24 cellular contexts compared by ENCODE assay signal in the genomic region with DNA sequence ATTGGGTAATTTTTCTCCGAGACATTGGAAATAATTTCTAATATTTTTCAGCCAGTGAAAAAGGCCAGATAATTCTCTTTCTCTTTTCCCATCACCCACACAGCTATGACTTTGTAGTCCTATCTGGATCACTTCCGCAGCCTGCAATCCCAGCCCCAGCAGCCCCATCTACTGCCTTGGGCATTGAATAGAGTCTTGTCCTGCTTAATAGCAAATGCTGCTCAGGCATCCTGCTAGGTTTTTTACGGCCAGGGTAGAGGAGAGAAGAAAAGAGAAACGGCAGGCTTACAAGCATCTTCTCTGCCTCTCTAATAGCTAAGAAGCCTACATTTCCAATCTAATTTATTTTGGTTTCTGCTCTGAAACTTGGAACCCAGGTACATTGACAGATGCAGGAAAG.
"Had no signal": no experiment of that assay in that cellular context is flagged by ENCODE, and none has a peak within 500 bp of the region (broad histone marks: within the 10 kb centered on the region; RNA-seq: fewer than 3 reads in every experiment).

No MANE protein-coding gene starts in this region.

- H3K9me3 ChIP-seq: breast epithelium, gastrocnemius medialis, heart right ventricle, ovary, psoas muscle, stomach, transverse colon had no signal

- DNase-seq: activated B cell treated with CpG ODN at 0.5 μM for 24 hours; activated CD4-positive, alpha-beta T cell treated with anti-CD3 and anti-CD28 coated beads for 36 hours; activated CD4-positive, alpha-beta T cell treated with anti-CD3 and anti-CD28 coated beads, Interleukin-2, amount 50 U/mL, for 48 hours; activated effector memory CD4-positive, alpha-beta T cell treated with Interleukin-2 at 50 U/mL for 16 hours; activated naive CD4-positive, alpha-beta T cell treated with anti-CD3 and anti-CD28 coated beads for 36 hours; activated naive CD8-positive, alpha-beta T cell treated with anti-CD3 and anti-CD28 coated beads, Interleukin-2, amount 10 ng/mL, durations not matched to agents 7 days and 5 days; activated T-cell treated with anti-CD3 and anti-CD28 coated beads, Interleukin-2, amount 50 U/mL, for 72 hours; amniotic stem cell; cerebellar nuclear complex; cortex of kidney; gastrocnemius medialis; left colon; naive thymus-derived CD8-positive, alpha-beta T cell; ovary; psoas muscle; stimulated activated CD4-positive, alpha-beta T cell treated with anti-CD3 and anti-CD28 coated beads, Interleukin-12 subunit alpha, Interleukin-12 subunit beta, amount 100 ng/mL, for 4 hours; stomach; T-helper 17 cell; transverse colon had no signal

- H3K27ac Mint-ChIP-seq: activated B cell treated with CpG ODN at 0.5 μM for 24 hours; activated CD4-positive, alpha-beta T cell treated with anti-CD3 and anti-CD28 coated beads for 36 hours; activated naive CD4-positive, alpha-beta T cell treated with anti-CD3 and anti-CD28 coated beads for 36 hours; activated naive CD8-positive, alpha-beta T cell treated with anti-CD3 and anti-CD28 coated beads, Interleukin-2, amount 10 ng/mL, durations not matched to agents 7 days and 5 days; activated T-cell treated with anti-CD3 and anti-CD28 coated beads, Interleukin-2, amount 50 U/mL, for 72 hours; naive thymus-derived CD8-positive, alpha-beta T cell; stimulated activated memory B cell treated with anti-CD40 and anti-IgM and Interleukin-4, amounts not matched to agents 10 μg/mL and 1 μg/mL and 100 μg/mL, for 72 hours; T-helper 17 cell had no signal

- H3K4me1 ChIP-seq: breast epithelium, gastrocnemius medialis, heart right ventricle, psoas muscle, stomach, transverse colon had no signal

- H3K27ac ChIP-seq: breast epithelium, gastrocnemius medialis, heart right ventricle, ovary, psoas muscle, stomach, transverse colon had no signal

- H3K9me3 Mint-ChIP-seq: activated B cell treated with CpG ODN at 0.5 μM for 24 hours; activated naive CD4-positive, alpha-beta T cell treated with anti-CD3 and anti-CD28 coated beads for 36 hours; activated naive CD8-positive, alpha-beta T cell treated with anti-CD3 and anti-CD28 coated beads, Interleukin-2, amount 10 ng/mL, durations not matched to agents 7 days and 5 days; activated T-cell treated with anti-CD3 and anti-CD28 coated beads, Interleukin-2, amount 50 U/mL, for 72 hours; naive thymus-derived CD8-positive, alpha-beta T cell; stimulated activated memory B cell treated with anti-CD40 and anti-IgM and Interleukin-4, amounts not matched to agents 10 μg/mL and 1 μg/mL and 100 μg/mL, for 72 hours had no signal

- ATAC-seq: activated CD4-positive, alpha-beta T cell treated with anti-CD3 and anti-CD28 coated beads for 36 hours; activated T-cell treated with anti-CD3 and anti-CD28 coated beads, Interleukin-2, amount 50 U/mL, for 72 hours; gastrocnemius medialis; heart right ventricle; left colon; naive thymus-derived CD8-positive, alpha-beta T cell; psoas muscle; right cardiac atrium; stimulated activated memory B cell treated with anti-CD40 and anti-IgM and Interleukin-4, amounts not matched to agents 10 μg/mL and 1 μg/mL and 100 μg/mL, for 72 hours; T-helper 17 cell had no signal

- H3K36me3 Mint-ChIP-seq: activated naive CD8-positive, alpha-beta T cell treated with anti-CD3 and anti-CD28 coated beads, Interleukin-2, amount 10 ng/mL, durations not matched to agents 7 days and 5 days; naive thymus-derived CD8-positive, alpha-beta T cell; stimulated activated memory B cell treated with anti-CD40 and anti-IgM and Interleukin-4, amounts not matched to agents 10 μg/mL and 1 μg/mL and 100 μg/mL, for 72 hours had no signal

- H3K36me3 ChIP-seq: breast epithelium, gastrocnemius medialis, heart right ventricle, ovary, stomach, transverse colon had no signal

- H3K4me3 Mint-ChIP-seq: activated B cell treated with CpG ODN at 0.5 μM for 24 hours; activated CD4-positive, alpha-beta T cell treated with anti-CD3 and anti-CD28 coated beads for 36 hours; activated naive CD4-positive, alpha-beta T cell treated with anti-CD3 and anti-CD28 coated beads for 36 hours; activated naive CD8-positive, alpha-beta T cell treated with anti-CD3 and anti-CD28 coated beads, Interleukin-2, amount 10 ng/mL, durations not matched to agents 7 days and 5 days; activated T-cell treated with anti-CD3 and anti-CD28 coated beads, Interleukin-2, amount 50 U/mL, for 72 hours; naive thymus-derived CD8-positive, alpha-beta T cell; stimulated activated memory B cell treated with anti-CD40 and anti-IgM and Interleukin-4, amounts not matched to agents 10 μg/mL and 1 μg/mL and 100 μg/mL, for 72 hours; T-helper 17 cell had no signal

- H3K27me3 Mint-ChIP-seq: activated B cell treated with CpG ODN at 0.5 μM for 24 hours; stimulated activated memory B cell treated with anti-CD40 and anti-IgM and Interleukin-4, amounts not matched to agents 10 μg/mL and 1 μg/mL and 100 μg/mL, for 72 hours had no signal

- H3K4me3 ChIP-seq: breast epithelium, gastrocnemius medialis, heart right ventricle, lung, ovary, psoas muscle, stomach, transverse colon had no signal

- H3K27me3 ChIP-seq: breast epithelium, gastrocnemius medialis, ovary, transverse colon had no signal

- H3K4me1 Mint-ChIP-seq: activated B cell treated with CpG ODN at 0.5 μM for 24 hours; activated CD4-positive, alpha-beta T cell treated with anti-CD3 and anti-CD28 coated beads for 36 hours; activated naive CD8-positive, alpha-beta T cell treated with anti-CD3 and anti-CD28 coated beads, Interleukin-2, amount 10 ng/mL, durations not matched to agents 7 days and 5 days; naive thymus-derived CD8-positive, alpha-beta T cell; stimulated activated memory B cell treated with anti-CD40 and anti-IgM and Interleukin-4, amounts not matched to agents 10 μg/mL and 1 μg/mL and 100 μg/mL, for 72 hours; T-helper 17 cell had no signal
